19 cellular contexts compared by ENCODE assay signal in genomic region chr7:100356416-100357068, GRCh38. TPM values are rescaled to one million over a fixed set of nuclear protein-coding genes. Genes with fewer than 3 reads are reported as not detected.
"Had no signal": no experiment of that assay in that cellular context is flagged by ENCODE, and none has a peak within 500 bp of the region (broad histone marks: within the 10 kb centered on the region; RNA-seq: fewer than 3 reads in every experiment).

No MANE protein-coding gene starts in this region.

- ATAC-seq: psoas muscle, right lobe of liver had no signal

- H3K4me3 ChIP-seq: hepatocyte, psoas muscle, right lobe of liver, testis had no signal

- DNase-seq: activated B cell treated with CpG ODN at 0.5 μM for 24 hours; activated CD4-positive, alpha-beta T cell treated with anti-CD3 and anti-CD28 coated beads, Interleukin-2, amount 10 ng/mL, durations not matched to agents 7 days and 5 days; activated effector memory CD4-positive, alpha-beta T cell treated with anti-CD3 and anti-CD28 coated beads, Interleukin-2, amount 50 U/mL, for 16 hours; activated T-cell treated with anti-CD3 and anti-CD28 coated beads, Interleukin-2, amount 50 U/mL, for 1 hour; anterior cingulate cortex; nucleus accumbens; stimulated activated CD4-positive, alpha-beta T cell treated with anti-CD3 and anti-CD28 coated beads, Interleukin-1b, Interleukin-23, amount 100 ng/mL, for 48 hours; stimulated activated naive CD4-positive, alpha-beta T cell treated with Interleukin-2 at 50 U/mL for 16 hours; testis had no signal

- H3K79me2 ChIP-seq: hepatocyte had no signal

- H3K9me3 Mint-ChIP-seq: activated B cell treated with CpG ODN at 0.5 μM for 24 hours; activated CD4-positive, alpha-beta T cell treated with anti-CD3 and anti-CD28 coated beads, Interleukin-2, amount 10 ng/mL, durations not matched to agents 7 days and 5 days; mesothelial cell of epicardium had no signal

- H3K27ac Mint-ChIP-seq: activated CD4-positive, alpha-beta T cell treated with anti-CD3 and anti-CD28 coated beads, Interleukin-2, amount 10 ng/mL, durations not matched to agents 7 days and 5 days; mesothelial cell of epicardium had no signal

- H3K27me3 ChIP-seq: hepatocyte, right lobe of liver, testis had no signal

- H3K9me3 ChIP-seq: psoas muscle, right lobe of liver, testis had no signal

- H3K4me3 Mint-ChIP-seq: activated B cell treated with CpG ODN at 0.5 μM for 24 hours; activated CD4-positive, alpha-beta T cell treated with anti-CD3 and anti-CD28 coated beads, Interleukin-2, amount 10 ng/mL, durations not matched to agents 7 days and 5 days; activated naive CD8-positive, alpha-beta T cell; mesothelial cell of epicardium had no signal

- H3K4me2 ChIP-seq: hepatocyte had no signal

- H3K27ac ChIP-seq: hepatocyte, psoas muscle, right lobe of liver had no signal

- H3K27me3 Mint-ChIP-seq: activated B cell treated with CpG ODN at 0.5 μM for 24 hours; activated CD4-positive, alpha-beta T cell treated with anti-CD3 and anti-CD28 coated beads, Interleukin-2, amount 10 ng/mL, durations not matched to agents 7 days and 5 days; activated naive CD8-positive, alpha-beta T cell had no signal

- H3K4me1 Mint-ChIP-seq: mesothelial cell of epicardium had no signal

- H2AFZ ChIP-seq: hepatocyte had no signal

- H3K4me1 ChIP-seq: psoas muscle, right lobe of liver, testis had no signal

RNA-seq across cellular contexts. Expression of gene PILRA, which starts 16.7 kb away (rescaled TPM):
- total RNA-seq: dermis microvascular lymphatic vessel endothelial cell had no signal

RNA-seq across cellular contexts. Expression of gene SPDYE3, which starts 49.0 kb away (rescaled TPM):
- total RNA-seq: activated B cell treated with CpG ODN at 0.5 μM for 24 hours; activated CD4-positive, alpha-beta T cell treated with anti-CD3 and anti-CD28 coated beads, Interleukin-2, amount 10 ng/mL, durations not matched to agents 7 days and 5 days; cerebellum; dermis microvascular lymphatic vessel endothelial cell; hepatocyte; lower leg skin; mesothelial cell of epicardium; psoas muscle; right lobe of liver; T-helper 1 cell treated with Interleukin-12 subunit alpha and Interleukin-12 subunit beta and Interleukin-4 antibody, amounts not matched to agents 30 ng/mL and 1 ng/mL, for 36 hours; ureter had no signal
